ENCODE assay signal across 11 cellular contexts in the genomic region with DNA sequence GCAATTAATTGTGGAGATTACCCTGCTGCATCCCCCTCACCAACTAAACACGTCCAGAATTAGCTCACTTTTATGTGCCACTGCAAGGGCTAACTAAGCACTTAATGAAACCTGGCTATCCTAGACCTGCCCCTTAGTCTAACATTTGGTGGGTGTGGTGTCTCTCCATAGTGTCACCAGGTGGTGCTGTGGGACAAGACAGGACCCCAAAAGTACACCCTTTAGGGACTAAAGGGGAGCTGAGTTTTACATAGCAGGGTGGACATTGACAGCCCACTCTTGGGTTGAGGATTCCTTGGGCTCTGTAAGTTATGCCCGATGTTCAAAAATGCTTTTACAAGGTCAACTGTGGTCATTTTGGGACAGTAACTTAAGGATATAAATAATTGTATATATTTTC. TPM values are rescaled to one million over a fixed set of nuclear protein-coding genes. Genes with fewer than 3 reads are reported as not detected.
A peak's percentile ranks its signal among the peaks of the same experiment; 100 is the strongest.
DNase-seq lines count a peak whose midpoint lies in the region; ATAC-seq and TF ChIP-seq lines count a peak whose summit lies in the region.
"Had no signal": no experiment of that assay in that cellular context is flagged by ENCODE, and none has a peak within 500 bp of the region (broad histone marks: within the 10 kb centered on the region; RNA-seq: fewer than 3 reads in every experiment).

No MANE protein-coding gene starts in this region.

- no peak overlapping the region for H3K4me2 ChIP-seq in mesenchymal stem cell (ENCODE audit: low read length, poor library complexity, severe bottlenecking)

- no peak overlapping the region for H3K4me3 ChIP-seq in mesenchymal stem cell (ENCODE audit: insufficient read depth in 1 of 2, low read depth in 1 of 2, low read length in 2 of 2)
- no peak overlapping the region for H3K4me3 ChIP-seq in testis
- H3K4me3 ChIP-seq: HAP-1 had no signal

- H3K9ac ChIP-seq in mesenchymal stem cell (ENCODE audit: low read length) = no peak overlapping the region

- no peak overlapping the region for H2BK15ac ChIP-seq in mesenchymal stem cell (ENCODE audit: low read depth, poor library complexity, severe bottlenecking)

- H4K91ac ChIP-seq in mesenchymal stem cell (ENCODE audit: low read length) = no peak overlapping the region

- no peak overlapping the region for H2BK12ac ChIP-seq in mesenchymal stem cell (ENCODE audit: low read length in 2 of 2)

- no peak overlapping the region for H2AFZ ChIP-seq in mesenchymal stem cell (ENCODE audit: low read depth, low read length)

- no peak overlapping the region for H3K23ac ChIP-seq in mesenchymal stem cell (ENCODE audit: low read length in 2 of 2)

- H3K4me1 Mint-ChIP-seq in activated T-helper 1 cell treated with anti-CD3 and anti-CD28 coated beads, Interleukin-12 subunit alpha, Interleukin-12 subunit beta, Interleukin-2, Interleukin-4 antibody, amounts not matched to agents 30 ng/mL and 10 ng/mL and 1 ng/mL, durations not matched to agents 14 hours and 24 hours and 36 hours (ENCODE audit: low read depth) = peaks cover 43% of the 10 kb centered on the region

- no peak overlapping the region for H2BK120ac ChIP-seq in mesenchymal stem cell (ENCODE audit: low read depth, low read length)

- H3K4me1 ChIP-seq in mesenchymal stem cell (ENCODE audit: control insufficient read depth, insufficient read depth, low read depth, low read length) = peaks cover 3% of the 10 kb centered on the region
- H3K4me1 ChIP-seq in testis = no peaks in the 10 kb centered on the region

- H3K36me3 Mint-ChIP-seq in activated T-helper 1 cell treated with anti-CD3 and anti-CD28 coated beads, Interleukin-12 subunit alpha, Interleukin-12 subunit beta, Interleukin-2, Interleukin-4 antibody, amounts not matched to agents 30 ng/mL and 10 ng/mL and 1 ng/mL, durations not matched to agents 14 hours and 24 hours and 36 hours (ENCODE audit: low read depth) = peaks cover 31% of the 10 kb centered on the region

- H3K18ac ChIP-seq in mesenchymal stem cell (ENCODE audit: low read depth in 1 of 2, low read length in 2 of 2) = no peak overlapping the region

- DNase-seq in NCI-H1436 (lab: John Stamatoyannopoulos, UW) = peak; percentile 24
- no peak for DNase-seq in NCI-H1436 treated with DMSO at 0.1 percent for 48 hours (lab: John Stamatoyannopoulos, UW)
- DNase-seq in H4 (ENCODE audit: low spot score) = peak; percentile 21
- DNase-seq in activated T-helper 1 cell treated with anti-CD3 and anti-CD28 coated beads, Interleukin-12 subunit alpha, Interleukin-12 subunit beta, Interleukin-2, Interleukin-4 antibody, amounts not matched to agents 30 ng/mL and 10 ng/mL and 1 ng/mL, durations not matched to agents 14 hours and 24 hours and 36 hours (ENCODE audit: low spot score) = no peak
- peak; percentile 13 for DNase-seq in mesenchymal stem cell
- no peak for DNase-seq in testis
- DNase-seq: activated T-cell treated with anti-CD3 and anti-CD28 coated beads, Interleukin-2, amount 50 U/mL, for 48 hours; AML-193 had no signal

- WGBS in mesenchymal stem cell = 100% methylated on average over 2 of the region's 2 CpGs
- 75 to 78% methylated on average over 2 of the region's 2 CpGs for WGBS in testis, 2 donors

- H3K79me1 ChIP-seq in mesenchymal stem cell (replicated peaks; ENCODE audit: low read length, poor library complexity, severe bottlenecking) = peaks cover 14% of the 10 kb centered on the region

- no peak overlapping the region for H4K8ac ChIP-seq in mesenchymal stem cell (ENCODE audit: low read length)

- no peak overlapping the region for H3K27ac Mint-ChIP-seq in activated T-helper 1 cell treated with anti-CD3 and anti-CD28 coated beads, Interleukin-12 subunit alpha, Interleukin-12 subunit beta, Interleukin-2, Interleukin-4 antibody, amounts not matched to agents 30 ng/mL and 10 ng/mL and 1 ng/mL, durations not matched to agents 14 hours and 24 hours and 36 hours

- TF ChIP-seq POLR2A in testis (IDR thresholded peaks at IDR 0.05) = no peak

- H3K27ac ChIP-seq in mesenchymal stem cell (ENCODE audit: low read length, poor library complexity, severe bottlenecking) (no peak overlapping the region), testis (no peak overlapping the region)

- ATAC-seq in HG03039 (IDR thresholded peaks at IDR 0.05; ENCODE audit: unreplicated experiment) = no peak
- no peak for ATAC-seq in HG03025 (IDR thresholded peaks at IDR 0.05; ENCODE audit: low FRiP score, unreplicated experiment)

- no peak for TF ChIP-seq CTCF in testis (IDR thresholded peaks at IDR 0.05)

- intact Hi-C loops in activated T-helper 1 cell treated with anti-CD3 and anti-CD28 coated beads, Interleukin-12 subunit alpha, Interleukin-12 subunit beta, Interleukin-2, Interleukin-4 antibody, amounts not matched to agents 30 ng/mL and 10 ng/mL and 1 ng/mL, durations not matched to agents 14 hours and 24 hours and 36 hours (cut with micrococcal nuclease) = loop anchor here (10.0 kb wide), 2 partner anchors 628 to 708 kb away; partner anchors contain the start of genes SECISBP2L and SHC4
- intact Hi-C loops in testis (cut with DNase I; ENCODE audit: low total_unique reads) = no loop called here

- H3K27me3 ChIP-seq in mesenchymal stem cell (ENCODE audit: control insufficient read depth in 1 of 2, insufficient read depth in 1 of 2, low read length in 2 of 2) (no peaks in the 10 kb centered on the region), testis (no peaks in the 10 kb centered on the region)

- H2AK5ac ChIP-seq in mesenchymal stem cell (ENCODE audit: low read length, severe bottlenecking) = no peak overlapping the region

- H3K9me3 Mint-ChIP-seq in activated T-helper 1 cell treated with anti-CD3 and anti-CD28 coated beads, Interleukin-12 subunit alpha, Interleukin-12 subunit beta, Interleukin-2, Interleukin-4 antibody, amounts not matched to agents 30 ng/mL and 10 ng/mL and 1 ng/mL, durations not matched to agents 14 hours and 24 hours and 36 hours = no peaks in the 10 kb centered on the region

- H3K4me3 Mint-ChIP-seq in activated T-helper 1 cell treated with anti-CD3 and anti-CD28 coated beads, Interleukin-12 subunit alpha, Interleukin-12 subunit beta, Interleukin-2, Interleukin-4 antibody, amounts not matched to agents 30 ng/mL and 10 ng/mL and 1 ng/mL, durations not matched to agents 14 hours and 24 hours and 36 hours = peak overlapping the region; percentile 7

- H3K36me3 ChIP-seq in mesenchymal stem cell (ENCODE audit: control insufficient read depth in 1 of 2, insufficient read depth in 2 of 2, low read depth in 1 of 2, low read length in 2 of 2) (peaks cover 0 to 87% of the 10 kb centered on the region in 2 experiments), testis (ENCODE audit: low read depth, missing control alignments) (no peaks in the 10 kb centered on the region)

- H3K4ac ChIP-seq in mesenchymal stem cell (ENCODE audit: low read depth in 1 of 2, low read length in 2 of 2) = no peak overlapping the region

- H2BK5ac ChIP-seq in mesenchymal stem cell (ENCODE audit: low read depth, low read length, poor library complexity, severe bottlenecking) = no peak overlapping the region

- H3K9me3 ChIP-seq in mesenchymal stem cell (ENCODE audit: control insufficient read depth, low read length) (no peaks in the 10 kb centered on the region), testis (no peaks in the 10 kb centered on the region)
- H3K9me3 ChIP-seq: HAP-1 had no signal

- H3K14ac ChIP-seq in mesenchymal stem cell (ENCODE audit: low read length in 2 of 2) = no peak overlapping the region

- H3K27me3 Mint-ChIP-seq in activated T-helper 1 cell treated with anti-CD3 and anti-CD28 coated beads, Interleukin-12 subunit alpha, Interleukin-12 subunit beta, Interleukin-2, Interleukin-4 antibody, amounts not matched to agents 30 ng/mL and 10 ng/mL and 1 ng/mL, durations not matched to agents 14 hours and 24 hours and 36 hours (ENCODE audit: insufficient read depth) = no peaks in the 10 kb centered on the region

RNA-seq across cellular contexts. Expression of gene DUT, which starts 5.7 kb away (rescaled TPM):
- 103 and 132 TPM in 2 replicates for total RNA-seq in H4 (2014; rRNA removed; shearing (Covaris generic))
- 244 and 252 TPM in 2 replicates for total RNA-seq in activated T-helper 1 cell treated with anti-CD3 and anti-CD28 coated beads, Interleukin-12 subunit alpha, Interleukin-12 subunit beta, Interleukin-2, Interleukin-4 antibody, amounts not matched to agents 30 ng/mL and 10 ng/mL and 1 ng/mL, durations not matched to agents 14 hours and 24 hours and 36 hours
- 62.3 TPM for polyA plus RNA-seq in mesenchymal stem cell (2013, experiment 1 of 2)
- polyA plus RNA-seq in mesenchymal stem cell (2013, experiment 2 of 2) = 64.5 TPM
- 10 to 100 TPM; 76.1 to 95.4 TPM for total RNA-seq in testis
- polyA plus RNA-seq in testis (ENCODE audit: insufficient read depth, low read depth, low replicate concordance) = 72.9 TPM

Comparison
In these comparisons a context has a peak if more than half of its experiments do, and no peak if none do; other contexts are left out.
1. DNase-seq: peak in NCI-H1436 (single experiment), H4 (single experiment) and mesenchymal stem cell (single experiment); none in NCI-H1436 treated with DMSO at 0.1 percent for 48 hours (single experiment), activated T-helper 1 cell treated with anti-CD3 and anti-CD28 coated beads, Interleukin-12 subunit alpha, Interleukin-12 subunit beta, Interleukin-2, Interleukin-4 antibody, amounts not matched to agents 30 ng/mL and 10 ng/mL and 1 ng/mL, durations not matched to agents 14 hours and 24 hours and 36 hours (single experiment) and testis (single experiment).